In the genomic region with DNA sequence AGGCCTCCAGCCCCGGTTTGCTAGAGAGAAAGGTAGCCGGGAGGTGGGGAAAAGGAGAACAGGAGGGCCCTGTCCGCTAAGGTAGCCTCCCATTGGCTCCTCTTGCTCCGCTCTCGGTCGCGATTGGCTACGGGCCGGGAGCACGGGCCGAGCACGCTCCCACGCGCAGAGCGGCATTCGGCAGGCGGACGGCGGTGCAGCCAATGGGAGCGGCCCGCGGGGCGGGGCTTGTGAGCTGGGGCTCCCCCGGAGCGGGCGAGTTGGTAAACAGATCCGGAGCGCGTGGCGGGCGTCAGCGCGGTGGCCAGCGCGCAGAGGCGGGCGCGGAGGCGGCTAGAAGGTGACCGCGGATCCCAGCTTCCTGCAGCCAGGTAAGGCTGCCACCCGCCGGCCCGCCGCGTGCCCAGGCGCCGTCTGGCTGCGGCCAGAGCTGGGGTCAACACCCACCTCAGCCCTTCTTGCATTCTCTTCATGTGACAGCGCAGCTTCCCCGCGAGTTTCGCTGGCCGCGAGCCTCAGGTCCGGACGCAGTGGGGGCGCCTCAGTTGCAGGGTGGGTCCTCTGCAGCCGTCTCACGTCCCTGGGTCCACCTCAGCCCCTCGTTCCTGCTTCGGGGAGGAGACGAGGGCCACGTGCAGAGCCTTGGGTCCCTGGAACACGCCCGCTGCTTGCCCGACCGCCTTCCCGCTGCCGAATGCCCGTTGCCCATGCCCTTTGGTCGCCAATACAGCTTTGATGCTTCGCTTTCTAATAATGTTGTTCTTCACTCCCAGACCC, we compare ENCODE assay signal across 8 cellular contexts. TPM values are rescaled to one million over a fixed set of nuclear protein-coding genes. Genes with fewer than 3 reads are reported as not detected.
DNase-seq lines count a peak whose midpoint lies in the region; ATAC-seq and TF ChIP-seq lines count a peak whose summit lies in the region.

TSS of gene COQ8A (plus strand) at position 266 of the 777 bp plus-strand sequence. CDS start 21,092 bp downstream, outside the sequence.

- intact Hi-C loops in Right ventricle myocardium inferior (cut with DNase I), result loop anchor here (2.0 kb wide), 1 partner anchor 45 kb away; no protein-coding TSS in a partner anchor

- DNase-seq in GM10266 (ENCODE audit: extremely low spot score) (peak; percentile 98), NCI-H1436 (lab: John Stamatoyannopoulos, UW) (peak; percentile 100), T follicular helper cell (ENCODE audit: low read depth) (peak; percentile 99), Right ventricle myocardium inferior (ENCODE audit: missing footprints) (peak; percentile 100), osteocyte (ENCODE audit: extremely low spot score, unreplicated experiment) (peak; percentile 100), thoracic aorta (ENCODE audit: low spot score) (peak; percentile 93)
- peak; percentile 98 for DNase-seq in activated naive CD8-positive, alpha-beta T cell treated with anti-CD3 and anti-CD28 coated beads, Interleukin-2, amount 50 U/mL, for 24 hours

- peaks cover 48% of the 10 kb centered on the region for H3K4me1 Mint-ChIP-seq in activated naive CD8-positive, alpha-beta T cell treated with anti-CD3 and anti-CD28 coated beads, Interleukin-2, amount 50 U/mL, for 24 hours
- peaks cover 18% of the 10 kb centered on the region for H3K4me1 Mint-ChIP-seq in osteocyte (ENCODE audit: unreplicated experiment)

- no peaks in the 10 kb centered on the region for H3K36me3 ChIP-seq in thoracic aorta

- TF ChIP-seq CTCF in GM10266 (IDR thresholded peaks at IDR 0.05; ENCODE audit: control insufficient read depth, insufficient read depth, low read depth, missing control alignments) (no peak), osteocyte (IDR thresholded peaks at IDR 0.05) (no peak), thoracic aorta (IDR thresholded peaks at IDR 0.05) (no peak)

- peak within 1 kb of the TSS; percentile 93 for H3K27ac Mint-ChIP-seq in activated naive CD8-positive, alpha-beta T cell treated with anti-CD3 and anti-CD28 coated beads, Interleukin-2, amount 50 U/mL, for 24 hours
- peak within 1 kb of the TSS; percentile 95 for H3K27ac Mint-ChIP-seq in osteocyte (ENCODE audit: unreplicated experiment)

- peak within 1 kb of the TSS; percentile 84 for H3K4me3 Mint-ChIP-seq in activated naive CD8-positive, alpha-beta T cell treated with anti-CD3 and anti-CD28 coated beads, Interleukin-2, amount 50 U/mL, for 24 hours
- peak within 1 kb of the TSS; percentile 84 for H3K4me3 Mint-ChIP-seq in osteocyte (ENCODE audit: unreplicated experiment)

- peaks cover 19 to 23% of the 10 kb centered on the region in 2 donors for H3K4me1 ChIP-seq in thoracic aorta (ENCODE audit: control insufficient read depth in 1 of 2, low read depth in 2 of 2)

- peaks cover 3% of the 10 kb centered on the region for H3K36me3 Mint-ChIP-seq in activated naive CD8-positive, alpha-beta T cell treated with anti-CD3 and anti-CD28 coated beads, Interleukin-2, amount 50 U/mL, for 24 hours (ENCODE audit: low read depth)
- peaks cover 2% of the 10 kb centered on the region for H3K36me3 Mint-ChIP-seq in osteocyte (ENCODE audit: unreplicated experiment)

- H3K27me3 Mint-ChIP-seq in activated naive CD8-positive, alpha-beta T cell treated with anti-CD3 and anti-CD28 coated beads, Interleukin-2, amount 50 U/mL, for 24 hours, result no peaks in the 10 kb centered on the region
- H3K27me3 Mint-ChIP-seq in osteocyte (ENCODE audit: unreplicated experiment), result no peaks in the 10 kb centered on the region

- H3K27ac ChIP-seq in thoracic aorta, result peak within 1 kb of the TSS; percentile 98 to 99

- H3K4me3 ChIP-seq in thoracic aorta, result peak within 1 kb of the TSS; percentile 96

- ATAC-seq in HG02840 (IDR thresholded peaks at IDR 0.05; ENCODE audit: low FRiP score, unreplicated experiment) (peak; percentile 97), Right ventricle myocardium inferior (peak; percentile 97), thoracic aorta (ENCODE audit: insufficient number of reproducible peaks, low FRiP score, low read depth) (peak; percentile 93)
- peak; percentile 97 for ATAC-seq in activated naive CD8-positive, alpha-beta T cell treated with anti-CD3 and anti-CD28 coated beads, Interleukin-2, amount 50 U/mL, for 24 hours

- no peaks in the 10 kb centered on the region for H3K27me3 ChIP-seq in thoracic aorta (replicated peaks; ENCODE audit: insufficient read depth)

- peaks cover 4% of the 10 kb centered on the region for H3K9me3 Mint-ChIP-seq in activated naive CD8-positive, alpha-beta T cell treated with anti-CD3 and anti-CD28 coated beads, Interleukin-2, amount 50 U/mL, for 24 hours
- H3K9me3 Mint-ChIP-seq in osteocyte (ENCODE audit: unreplicated experiment), result peaks cover 5% of the 10 kb centered on the region

- H3K9me3 ChIP-seq in thoracic aorta, result no peaks in the 10 kb centered on the region

RNA-seq across cellular contexts. Expression of gene COQ8A, which starts in this region (rescaled TPM):
- total RNA-seq in Right ventricle myocardium inferior, result 412 TPM
- total RNA-seq in osteocyte, result 16.0 and 16.2 TPM in 2 replicates
- total RNA-seq in thoracic aorta, result 10 to 100 TPM; 15.2 to 25.6 TPM

Comparison
In these comparisons a context has a peak if more than half of its experiments do, and no peak if none do; other contexts are left out.
1. Peak in every context shown above with its lines: DNase-seq, ATAC-seq, H3K4me3 ChIP-seq and H3K27ac ChIP-seq.
2. RNA of gene COQ8A (total RNA-seq): 412 TPM in Right ventricle myocardium inferior (single experiment); 15.2 to 25.6 TPM in thoracic aorta and 16.0 to 16.2 TPM in osteocyte; every median in the first group is over 10 times any median in the second.